ENCODE assay signal across 1 cellular context in genomic region chr19:46731007-46731501, GRCh38.
A peak's percentile ranks its signal among the peaks of the same experiment; 100 is the strongest.
TF ChIP-seq lines count a peak whose summit lies in the region.

No MANE protein-coding gene starts in this region.

TF ChIP-seq in K562, 482 proteins besides CTCF, POLR2A, EP300 and RAD21 (continues in another document):
- TF ChIP-seq UBTF (IDR thresholded peaks at IDR 0.05; ENCODE audit: borderline replicate concordance in 1 of 2, low read depth in 2 of 2, low read length in 2 of 2), result peak in 1 of 2 experiments; percentile 88; a peak in 2 of 4 replicates
- 0 out of 2 replicates have a peak, but pooled peaks have one; percentile 15 for TF ChIP-seq PKNOX1 (IDR thresholded peaks at IDR 0.05)
- 0 out of 2 replicates have a peak, but pooled peaks have one; percentile 44 for TF ChIP-seq XRCC5 (IDR thresholded peaks at IDR 0.05; ENCODE audit: low read depth, low read length)
- peak; percentile 83 for TF ChIP-seq JUND (IDR thresholded peaks at IDR 0.05; ENCODE audit: borderline replicate concordance, low read depth, low read length)
- peak; percentile 82; the same call in 1 of the 3 replicates for TF ChIP-seq JUND (tag; IDR thresholded peaks at IDR 0.05; ENCODE audit: borderline replicate concordance, low read depth, low read length)
- no peak for TF ChIP-seq ZNF174 (CRISPR knock-in tag; IDR thresholded peaks at IDR 0.05)
- peak; percentile 60; the same call in 1 of the 2 replicates for TF ChIP-seq SMARCA4 (IDR thresholded peaks at IDR 0.05)
- TF ChIP-seq RBM14 (IDR thresholded peaks at IDR 0.05; ENCODE audit: borderline replicate concordance, insufficient read depth, low read depth, low read length), result no peak
- TF ChIP-seq CTBP1 (IDR thresholded peaks at IDR 0.05; ENCODE audit: borderline replicate concordance), result peak; percentile 64; the same call in 1 of the 2 replicates
- TF ChIP-seq ZNF318 (IDR thresholded peaks at IDR 0.05; ENCODE audit: borderline replicate concordance in 1 of 2, low read depth in 1 of 2), result peak in 1 of 2 experiments; percentile 39; a peak in 1 of 4 replicates
- 0 out of 2 replicates have a peak, but pooled peaks have one; percentile 49 for TF ChIP-seq RFX7 (CRISPR knock-in tag; IDR thresholded peaks at IDR 0.05)
- TF ChIP-seq ZNF639 (CRISPR knock-in tag; conservative IDR thresholded peaks at IDR 0.05 in 1 of 2, IDR thresholded peaks at IDR 0.05 in 1 of 2), result peak in 1 of 2 experiments; percentile 51; a peak in 1 of 4 replicates
- TF ChIP-seq HDAC1 (IDR thresholded peaks at IDR 0.05), result peak in 1 of 2 experiments; percentile 61; a peak in 2 of 4 replicates
- peak in 1 of 2 experiments; percentile 46; a peak in 1 of 4 replicates for TF ChIP-seq TBL1XR1 (IDR thresholded peaks at IDR 0.05; ENCODE audit: low read length in 2 of 2)
- TF ChIP-seq L3MBTL2 (IDR thresholded peaks at IDR 0.05), result peak; percentile 35; the same call in 1 of the 2 replicates
- no peak for TF ChIP-seq ZNF57 (CRISPR knock-in tag; IDR thresholded peaks at IDR 0.05)
- no peak for TF ChIP-seq TEAD1 (CRISPR knock-in tag; IDR thresholded peaks at IDR 0.05)
- TF ChIP-seq KDM4B (IDR thresholded peaks at IDR 0.05; ENCODE audit: borderline replicate concordance in 2 of 2, low read depth in 1 of 2), result no peak
- TF ChIP-seq ARNT (IDR thresholded peaks at IDR 0.05), result no peak
- no peak for TF ChIP-seq EWSR1 (IDR thresholded peaks at IDR 0.05; ENCODE audit: borderline replicate concordance, low read depth, partially characterized antibody)
- TF ChIP-seq NEUROD1 (IDR thresholded peaks at IDR 0.05; ENCODE audit: borderline replicate concordance, low read depth, low read length, partially characterized antibody), result peak; percentile 13
- no peak for TF ChIP-seq CREB3 (tag; conservative IDR thresholded peaks at IDR 0.05; ENCODE audit: low read depth)
- no peak for TF ChIP-seq KLF1 (tag; IDR thresholded peaks at IDR 0.05)
- no peak for TF ChIP-seq NR2C2 (CRISPR knock-in tag; IDR thresholded peaks at IDR 0.05)
- peak; percentile 52; the same call in 1 of the 2 replicates for TF ChIP-seq NR2C2 (tag; IDR thresholded peaks at IDR 0.05)
- TF ChIP-seq SMAD1 (IDR thresholded peaks at IDR 0.05; ENCODE audit: low read depth, low read length, partially characterized antibody), result no peak
- TF ChIP-seq MCM2 (IDR thresholded peaks at IDR 0.05; ENCODE audit: low read depth), result no peak
- no peak for TF ChIP-seq ZNF695 (CRISPR knock-in tag; IDR thresholded peaks at IDR 0.05)
- TF ChIP-seq ZNF592 (IDR thresholded peaks at IDR 0.05), result peak; percentile 26; the same call in 1 of the 2 replicates
- no peak for TF ChIP-seq ZNF12 (CRISPR knock-in tag; IDR thresholded peaks at IDR 0.05)
- TF ChIP-seq MEIS2 (IDR thresholded peaks at IDR 0.05; ENCODE audit: partially characterized antibody), result peak; percentile 44
- no peak for TF ChIP-seq TFE3 (CRISPR knock-in tag; IDR thresholded peaks at IDR 0.05)
- TF ChIP-seq SMC3 (conservative IDR thresholded peaks at IDR 0.05; ENCODE audit: insufficient read depth, low read depth, low read length), result no peak
- TF ChIP-seq GABPA (tag; conservative IDR thresholded peaks at IDR 0.05; ENCODE audit: low read depth), result 0 out of 2 replicates have a peak, but pooled peaks have one; percentile 17
- TF ChIP-seq ZNF316 (IDR thresholded peaks at IDR 0.05), result peak; percentile 98
- TF ChIP-seq MTA3 (IDR thresholded peaks at IDR 0.05; ENCODE audit: borderline replicate concordance), result 0 out of 2 replicates have a peak, but pooled peaks have one; percentile 33
- TF ChIP-seq HDAC2 (IDR thresholded peaks at IDR 0.05), result peak; percentile 58; the same call in 1 of the 2 replicates
